Comparison of ENCODE assay signal across 26 cellular contexts in genomic region chr20:48709744-48710143, GRCh38.
DNase-seq lines count a peak whose midpoint lies in the region; ATAC-seq and TF ChIP-seq lines count a peak whose summit lies in the region.
"Had no signal": no experiment of that assay in that cellular context is flagged by ENCODE, and none has a peak within 500 bp of the region (broad histone marks: within the 10 kb centered on the region; RNA-seq: fewer than 3 reads in every experiment).

No MANE protein-coding gene starts in this region.

- H3K27me3 Mint-ChIP-seq in activated naive CD8-positive, alpha-beta T cell treated with anti-CD3 and anti-CD28 coated beads for 36 hours = no peaks in the 10 kb centered on the region
- H3K27me3 Mint-ChIP-seq in activated naive CD8-positive, alpha-beta T cell treated with anti-CD3 and anti-CD28 coated beads, Interleukin-2, amount 50 U/mL, for 24 hours = no peaks in the 10 kb centered on the region

- H3K27me3 ChIP-seq in neutrophil (no peaks in the 10 kb centered on the region), aorta (ENCODE audit: control insufficient read depth in 1 of 2, insufficient read depth in 2 of 2, low read length in 1 of 2) (no peaks in the 10 kb centered on the region)
- H3K27me3 ChIP-seq: breast epithelium, esophagus muscularis mucosa, hepatocyte had no signal

- H3K4me3 ChIP-seq in neutrophil (ENCODE audit: low read depth in 1 of 2, low read length in 1 of 2) = no peak overlapping the region
- H3K4me3 ChIP-seq in aorta (ENCODE audit: low read length in 2 of 2) = no peak overlapping the region
- H3K4me3 ChIP-seq: A549, breast epithelium, esophagus muscularis mucosa, hepatocyte, lung, skin epidermis had no signal

- peaks cover 39 to 57% of the 10 kb centered on the region in 2 experiments for H3K4me1 ChIP-seq in neutrophil (ENCODE audit: control insufficient read depth in 1 of 2, insufficient read depth in 1 of 2, low read depth in 1 of 2, low read length in 1 of 2)
- peaks cover 6 to 7% of the 10 kb centered on the region in 2 donors for H3K4me1 ChIP-seq in aorta (ENCODE audit: control insufficient read depth in 1 of 2, insufficient read depth in 2 of 2, low read length in 2 of 2)
- H3K4me1 ChIP-seq: A549 had no signal

- H3K9me3 ChIP-seq in neutrophil (no peaks in the 10 kb centered on the region), aorta (ENCODE audit: control insufficient read depth, low read length) (no peaks in the 10 kb centered on the region)
- H3K9me3 ChIP-seq: A549, breast epithelium, esophagus muscularis mucosa had no signal

- peaks cover 1% of the 10 kb centered on the region for H3K9me3 Mint-ChIP-seq in activated naive CD8-positive, alpha-beta T cell treated with anti-CD3 and anti-CD28 coated beads for 36 hours
- no peaks in the 10 kb centered on the region for H3K9me3 Mint-ChIP-seq in activated naive CD8-positive, alpha-beta T cell treated with anti-CD3 and anti-CD28 coated beads, Interleukin-2, amount 50 U/mL, for 24 hours
- H3K9me3 Mint-ChIP-seq: activated naive CD4-positive, alpha-beta T cell treated with anti-CD3 and anti-CD28 coated beads, Interleukin-2, amount 50 U/mL, for 72 hours had no signal

- peaks cover 59% of the 10 kb centered on the region for H3K4me1 Mint-ChIP-seq in activated naive CD8-positive, alpha-beta T cell treated with anti-CD3 and anti-CD28 coated beads for 36 hours
- H3K4me1 Mint-ChIP-seq in activated naive CD8-positive, alpha-beta T cell treated with anti-CD3 and anti-CD28 coated beads, Interleukin-2, amount 50 U/mL, for 24 hours = peaks cover 49% of the 10 kb centered on the region

- DNase-seq in activated naive CD8-positive, alpha-beta T cell treated with anti-CD3 and anti-CD28 coated beads for 36 hours = no peak
- no peak for DNase-seq in activated naive CD8-positive, alpha-beta T cell treated with anti-CD3 and anti-CD28 coated beads, Interleukin-2, amount 50 U/mL, for 24 hours
- DNase-seq in fibroblast of gingiva (ENCODE audit: low read depth) = peak; percentile 47
- DNase-seq in aorta = peak; percentile 44 to 59
- no peak for DNase-seq in GM10266 (ENCODE audit: extremely low spot score)
- DNase-seq in glomerular visceral epithelial cell (ENCODE audit: extremely low spot score) = no peak
- DNase-seq: activated CD4-positive, alpha-beta T cell treated with anti-CD3 and anti-CD28 coated beads, Interleukin-2, amount 50 U/mL, for 4 hours; activated T-cell treated with anti-CD3 and anti-CD28 coated beads, Interleukin-2, amount 50 U/mL, for 48 hours; DMS153; islet precursor cell; MM.1S; NCI-H82; SHP77 treated with DMSO at 0.1 percent for 48 hours; stimulated activated CD4-positive, alpha-beta T cell treated with anti-CD3 and anti-CD28 coated beads, Interleukin-4, amount 100 ng/mL, for 1 hour; T-helper 1 cell had no signal

- peak overlapping the region; percentile 30 for H3K27ac Mint-ChIP-seq in activated naive CD8-positive, alpha-beta T cell treated with anti-CD3 and anti-CD28 coated beads for 36 hours
- H3K27ac Mint-ChIP-seq in activated naive CD8-positive, alpha-beta T cell treated with anti-CD3 and anti-CD28 coated beads, Interleukin-2, amount 50 U/mL, for 24 hours = no peak overlapping the region

- peaks cover 51% of the 10 kb centered on the region for H3K36me3 Mint-ChIP-seq in activated naive CD8-positive, alpha-beta T cell treated with anti-CD3 and anti-CD28 coated beads for 36 hours
- peaks cover 37% of the 10 kb centered on the region for H3K36me3 Mint-ChIP-seq in activated naive CD8-positive, alpha-beta T cell treated with anti-CD3 and anti-CD28 coated beads, Interleukin-2, amount 50 U/mL, for 24 hours (ENCODE audit: low read depth)

- no peak overlapping the region for H3K4me3 Mint-ChIP-seq in activated naive CD8-positive, alpha-beta T cell treated with anti-CD3 and anti-CD28 coated beads for 36 hours
- H3K4me3 Mint-ChIP-seq in activated naive CD8-positive, alpha-beta T cell treated with anti-CD3 and anti-CD28 coated beads, Interleukin-2, amount 50 U/mL, for 24 hours = no peak overlapping the region

- intact Hi-C loops in aorta (cut with DNase I) = no loop called here

- TF ChIP-seq CTCF in neutrophil (IDR thresholded peaks at IDR 0.05) (no peak), GM10266 (IDR thresholded peaks at IDR 0.05; ENCODE audit: control insufficient read depth, insufficient read depth, low read depth, missing control alignments) (no peak)

- H3K36me3 ChIP-seq in neutrophil (peaks cover 78% of the 10 kb centered on the region), aorta (ENCODE audit: control insufficient read depth in 1 of 2, insufficient read depth in 2 of 2, low read length in 1 of 2) (no peaks in the 10 kb centered on the region)
- H3K36me3 ChIP-seq: breast epithelium had no signal

- 55 to 60% methylated on average over 4 of the region's 4 CpGs for WGBS in aorta, 2 donors

- ATAC-seq in activated naive CD8-positive, alpha-beta T cell treated with anti-CD3 and anti-CD28 coated beads, Interleukin-2, amount 50 U/mL, for 24 hours = no peak
- ATAC-seq in aorta (ENCODE audit: low FRiP score) = no peak
- no peak for ATAC-seq in HG03108 (IDR thresholded peaks at IDR 0.05; ENCODE audit: unreplicated experiment)
- ATAC-seq: A549; activated naive CD4-positive, alpha-beta T cell treated with anti-CD3 and anti-CD28 coated beads, Interleukin-2, amount 50 U/mL, for 72 hours; HCT116 had no signal

- peak overlapping the region; percentile 18 for H3K27ac ChIP-seq in neutrophil
- no peak overlapping the region for H3K27ac ChIP-seq in aorta (ENCODE audit: low read depth in 1 of 2, low read length in 2 of 2)
- H3K27ac ChIP-seq: A549, breast epithelium, esophagus muscularis mucosa, hepatocyte, parathyroid adenoma, skin epidermis had no signal

Comparison
In these comparisons a context has a peak if more than half of its experiments do, and no peak if none do; other contexts are left out.
1. DNase-seq: peak in fibroblast of gingiva (single experiment) and aorta (2 of 2); none in activated naive CD8-positive, alpha-beta T cell treated with anti-CD3 and anti-CD28 coated beads for 36 hours (single experiment), activated naive CD8-positive, alpha-beta T cell treated with anti-CD3 and anti-CD28 coated beads, Interleukin-2, amount 50 U/mL, for 24 hours (single experiment), GM10266 (single experiment) and glomerular visceral epithelial cell (single experiment).